ENCODE assay signal across 21 cellular contexts in genomic region chr5:140973550-140973949, GRCh38. TPM values are rescaled to one million over a fixed set of nuclear protein-coding genes. Genes with fewer than 3 reads are reported as not detected.
"Had no signal": no experiment of that assay in that cellular context is flagged by ENCODE, and none has a peak within 500 bp of the region (broad histone marks: within the 10 kb centered on the region; RNA-seq: fewer than 3 reads in every experiment).

No MANE protein-coding gene starts in this region.

- H3K36me3 ChIP-seq: MG63 had no signal

- DNase-seq: KBM-7, MG63, NCI-H1092, NCI-H1105 treated with DMSO at 0.1 percent for 48 hours, NCI-H1417 treated with DMSO at 0.1 percent for 48 hours, NCI-H146, NCI-H187, NCI-H2029, NCI-H2081 treated with DMSO at 0.1 percent for 48 hours, NCI-H2171, NCI-H226, NCI-H446, NCI-H510A, NCI-H69, NCI-H774, Right ventricle myocardium superior, RPMI8226, SIG-M5 had no signal

- FAIRE-seq: RCC 7860 had no signal

- H3K4me3 ChIP-seq: MG63 had no signal

- H3K9me3 ChIP-seq: MG63 had no signal

RNA-seq across cellular contexts. Expression of gene PCDHAC1, which starts 47.5 kb away (rescaled TPM):
- total RNA-seq: HT-29, LHCN-M2 had no signal
